ENCODE assay signal across 23 cellular contexts in the genomic region with DNA sequence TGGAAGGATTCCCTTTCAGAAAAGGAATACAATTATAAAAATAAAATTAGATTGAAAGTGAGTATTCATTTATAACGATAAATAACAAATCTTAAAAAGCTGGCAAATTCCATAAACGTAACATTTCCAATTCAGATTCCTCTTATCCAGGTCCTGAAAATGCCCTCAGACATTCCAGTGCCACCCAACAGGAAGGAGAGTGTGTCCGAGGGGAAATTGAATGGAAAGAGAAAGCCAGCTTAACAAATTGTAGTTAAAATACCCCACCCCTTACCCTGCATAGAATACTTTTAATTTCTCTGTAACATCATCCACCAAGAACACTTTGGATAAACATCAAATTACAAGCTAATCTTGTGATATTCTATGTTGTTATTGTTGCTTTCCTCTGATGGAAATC.
"Had no signal": no experiment of that assay in that cellular context is flagged by ENCODE, and none has a peak within 500 bp of the region (broad histone marks: within the 10 kb centered on the region; RNA-seq: fewer than 3 reads in every experiment).

No MANE protein-coding gene starts in this region.

- H3K27ac Mint-ChIP-seq: dendritic cell treated with granulocyte-macrophage colony-stimulating factor and Interleukin-4, amounts not matched to agents 40 ng/mL and 50 ng/mL, for 4 days; effector memory CD8-positive, alpha-beta T cell; endodermal cell had no signal

- DNase-seq: cerebellar nuclear complex; colonic mucosa; cortex of kidney; dorsolateral prefrontal cortex; effector CD8-positive, alpha-beta T cell; effector memory CD4-positive, alpha-beta T cell; effector memory CD8-positive, alpha-beta T cell; endodermal cell; erythroblast; esophagus squamous epithelium; foreskin fibroblast; foreskin keratinocyte; foreskin melanocyte; gastrocnemius medialis; glutamatergic neuron; head of caudate nucleus; heart left ventricle; heart right ventricle had no signal

- H3K9me3 ChIP-seq: colonic mucosa, esophagus muscularis mucosa, esophagus squamous epithelium, gastrocnemius medialis, gastroesophageal sphincter, heart left ventricle had no signal

- H3K27ac ChIP-seq: colonic mucosa, coronary artery, dorsolateral prefrontal cortex, epithelial cell of prostate, esophagus muscularis mucosa, esophagus squamous epithelium, foreskin keratinocyte, gastrocnemius medialis, gastroesophageal sphincter, heart left ventricle, heart right ventricle had no signal

- H3K9me3 Mint-ChIP-seq: dendritic cell treated with granulocyte-macrophage colony-stimulating factor and Interleukin-4, amounts not matched to agents 40 ng/mL and 50 ng/mL, for 4 days; effector memory CD8-positive, alpha-beta T cell; endodermal cell had no signal

- H3K4me3 ChIP-seq: colonic mucosa, coronary artery, dorsolateral prefrontal cortex, esophagus muscularis mucosa, esophagus squamous epithelium, gastrocnemius medialis, gastroesophageal sphincter, heart left ventricle, heart right ventricle had no signal

- H3K4me3 Mint-ChIP-seq: dendritic cell treated with granulocyte-macrophage colony-stimulating factor and Interleukin-4, amounts not matched to agents 40 ng/mL and 50 ng/mL, for 4 days; effector memory CD8-positive, alpha-beta T cell; endodermal cell had no signal

- H3K4me1 ChIP-seq: colonic mucosa, gastrocnemius medialis had no signal

- H3K27me3 Mint-ChIP-seq: dendritic cell treated with granulocyte-macrophage colony-stimulating factor and Interleukin-4, amounts not matched to agents 40 ng/mL and 50 ng/mL, for 4 days had no signal

- H3K36me3 ChIP-seq: colonic mucosa, esophagus muscularis mucosa, esophagus squamous epithelium, gastrocnemius medialis, gastroesophageal sphincter, heart left ventricle, heart right ventricle had no signal

- H3K27me3 ChIP-seq: colonic mucosa, dorsolateral prefrontal cortex, esophagus muscularis mucosa, esophagus squamous epithelium, foreskin keratinocyte, gastrocnemius medialis, gastroesophageal sphincter, heart right ventricle had no signal
